Comparison of ENCODE assay signal across 8 cellular contexts in genomic region chr7:98202367-98203195, GRCh38. TPM values are rescaled to one million over a fixed set of nuclear protein-coding genes. Genes with fewer than 3 reads are reported as not detected.
DNase-seq lines count a peak whose midpoint lies in the region; ATAC-seq and TF ChIP-seq lines count a peak whose summit lies in the region.

No MANE protein-coding gene starts in this region.

- H3K4me1 ChIP-seq in lung (ENCODE audit: control insufficient read depth in 2 of 2, insufficient read depth in 2 of 2, low read length in 2 of 2), result peaks cover 0 to 3% of the 10 kb centered on the region in 2 donors

- ATAC-seq in HG03469 (IDR thresholded peaks at IDR 0.05; ENCODE audit: unreplicated experiment), result peak; percentile 88
- ATAC-seq in lung (ENCODE audit: insufficient read depth, low FRiP score), result peak; percentile 34

- TF ChIP-seq CTCF in lung (IDR thresholded peaks at IDR 0.05; ENCODE audit: control extremely low read depth, extremely low read depth), result no peak

- H3K27ac ChIP-seq in lung (ENCODE audit: low read depth in 1 of 2, low read length in 1 of 2), result no peak overlapping the region

- no peak overlapping the region for H3K4me3 ChIP-seq in lung

- peaks cover 0 to 30% of the 10 kb centered on the region in 2 donors for H3K36me3 ChIP-seq in lung (ENCODE audit: control insufficient read depth in 2 of 2, insufficient read depth in 2 of 2, low read length in 2 of 2)

- no peaks in the 10 kb centered on the region for H3K27me3 ChIP-seq in lung (ENCODE audit: control insufficient read depth, insufficient read depth)

- DNase-seq in activated gamma-delta T cell treated with Interleukin-2 at 50 U/mL for 16 hours (peak; percentile 69), activated gamma-delta T cell (lab: John Stamatoyannopoulos, UW) (no peak), lung (ENCODE audit: low spot score) (no peak), middle frontal gyrus (ENCODE audit: extremely low spot score, low spot score) (no peak), NCI-H2029 treated with DMSO at 0.1 percent for 48 hours (lab: John Stamatoyannopoulos, UW) (no peak), HPDE6-E6E7 (ENCODE audit: extremely low spot score) (no peak)
- peak; percentile 51 for DNase-seq in activated CD4-positive, alpha-beta T cell treated with anti-CD3 and anti-CD28 coated beads, Interleukin-2, amount 50 U/mL, for 1 hour

- 39 to 68% methylated on average over 15 of the region's 15 CpGs for WGBS in lung, 2 donors

- no peaks in the 10 kb centered on the region for H3K9me3 ChIP-seq in lung (ENCODE audit: control insufficient read depth in 2 of 2, insufficient read depth in 1 of 2, low read length in 1 of 2)

RNA-seq across cellular contexts. Expression of gene BHLHA15, which starts 8.7 kb away (rescaled TPM):
- total RNA-seq in lung, result 1 to 10 TPM; 1.5 to 3.6 TPM
- polyA plus RNA-seq in lung, result 1 to 10 TPM in 1 of 2 donors, under 1 TPM in 1; 0.93 to 4.0 TPM

RNA-seq across cellular contexts. Expression of gene TECPR1, which starts 49.5 kb away (rescaled TPM):
- total RNA-seq in lung, result 10 to 100 TPM; 27.6 to 73.6 TPM
- polyA plus RNA-seq in lung, result 10 to 100 TPM; 16.7 to 36.1 TPM

Comparison
In these comparisons a context has a peak if more than half of its experiments do, and no peak if none do; other contexts are left out.
1. DNase-seq: peak in activated gamma-delta T cell treated with Interleukin-2 at 50 U/mL for 16 hours (single experiment) and activated CD4-positive, alpha-beta T cell treated with anti-CD3 and anti-CD28 coated beads, Interleukin-2, amount 50 U/mL, for 1 hour (single experiment); none in activated gamma-delta T cell (single experiment), lung (single experiment), middle frontal gyrus (single experiment), NCI-H2029 treated with DMSO at 0.1 percent for 48 hours (single experiment) and HPDE6-E6E7 (single experiment).